1 cellular context compared by ENCODE assay signal in genomic region chr9:129385615-129385934, GRCh38.
TF ChIP-seq lines count a peak whose summit lies in the region.

No MANE protein-coding gene starts in this region.

TF ChIP-seq in K562, 482 proteins besides CTCF, POLR2A, EP300 and RAD21:
- TF ChIP-seq RBM25 (IDR thresholded peaks at IDR 0.05; ENCODE audit: low read depth, low read length, severe bottlenecking): peak; percentile 83
- TF ChIP-seq HNRNPK (IDR thresholded peaks at IDR 0.05; ENCODE audit: low read depth, low read length, poor library complexity, severe bottlenecking): no peak
